Comparison of ENCODE assay signal across 8 cellular contexts in the genomic region with DNA sequence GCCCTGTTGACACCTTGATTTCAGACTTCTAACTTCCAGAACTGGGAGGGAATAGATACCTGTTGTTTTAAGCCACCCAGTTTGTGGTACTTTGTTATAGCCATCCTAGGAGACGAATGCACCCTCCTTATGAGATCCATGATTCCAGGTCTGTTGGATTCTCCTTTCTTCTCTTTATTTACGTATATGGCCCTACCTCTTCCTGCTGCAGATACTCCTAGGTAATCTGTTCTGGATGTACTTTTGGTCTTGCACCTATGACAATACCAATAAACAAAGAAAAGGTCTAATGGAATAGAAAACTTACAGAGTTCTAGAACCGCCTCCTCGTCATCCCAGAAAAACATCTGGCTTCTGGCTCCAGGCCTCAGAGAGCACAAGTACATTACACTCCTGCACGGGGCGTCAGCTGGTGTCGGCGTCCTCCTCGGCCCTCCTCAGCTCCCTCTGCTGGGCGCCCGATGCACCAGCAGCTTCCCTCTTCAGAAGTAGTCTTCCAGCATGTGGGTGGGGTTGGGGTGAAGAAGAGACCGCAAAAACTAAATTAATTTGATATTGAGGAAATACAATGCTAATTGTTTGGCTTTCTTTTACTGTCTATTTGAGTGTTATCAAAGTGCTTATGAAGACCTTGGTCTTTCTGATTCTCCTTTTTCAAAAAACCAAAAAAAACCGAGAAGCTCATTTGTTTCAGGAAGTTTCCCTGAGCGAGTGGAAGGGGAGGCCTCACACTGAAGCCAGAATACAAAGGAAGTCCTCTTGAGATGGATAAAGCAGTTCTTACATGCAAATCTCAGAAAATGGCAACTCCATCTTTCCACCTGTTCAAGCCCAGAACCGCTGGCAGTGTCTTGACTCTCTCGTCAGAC. TPM values are rescaled to one million over a fixed set of nuclear protein-coding genes. Genes with fewer than 3 reads are reported as not detected.
DNase-seq lines count a peak whose midpoint lies in the region; ATAC-seq and TF ChIP-seq lines count a peak whose summit lies in the region.

No MANE protein-coding gene starts in this region.

- peaks cover 63% of the 10 kb centered on the region for H3K4me1 Mint-ChIP-seq in dendritic cell treated with granulocyte-macrophage colony-stimulating factor and Interleukin-4, amounts not matched to agents 40 ng/mL and 50 ng/mL, for 4 days (ENCODE audit: low read depth)
- H3K4me1 Mint-ChIP-seq in mesothelial cell of epicardium: peaks cover 52% of the 10 kb centered on the region

- peak; percentile 69 for TF ChIP-seq CTCF in mesothelial cell of epicardium (IDR thresholded peaks at IDR 0.05; ENCODE audit: unreplicated experiment)

- H3K36me3 ChIP-seq in ACC112 (ENCODE audit: insufficient read depth, low read length): no peaks in the 10 kb centered on the region

- no peaks in the 10 kb centered on the region for H3K27me3 Mint-ChIP-seq in dendritic cell treated with granulocyte-macrophage colony-stimulating factor and Interleukin-4, amounts not matched to agents 40 ng/mL and 50 ng/mL, for 4 days
- no peaks in the 10 kb centered on the region for H3K27me3 Mint-ChIP-seq in mesothelial cell of epicardium (ENCODE audit: low read depth)

- no peaks in the 10 kb centered on the region for H3K27me3 ChIP-seq in ACC112 (ENCODE audit: insufficient read depth, low read length)

- no peaks in the 10 kb centered on the region for H3K9me3 Mint-ChIP-seq in dendritic cell treated with granulocyte-macrophage colony-stimulating factor and Interleukin-4, amounts not matched to agents 40 ng/mL and 50 ng/mL, for 4 days
- no peaks in the 10 kb centered on the region for H3K9me3 Mint-ChIP-seq in mesothelial cell of epicardium

- H3K36me3 Mint-ChIP-seq in dendritic cell treated with granulocyte-macrophage colony-stimulating factor and Interleukin-4, amounts not matched to agents 40 ng/mL and 50 ng/mL, for 4 days (ENCODE audit: low read depth): no peaks in the 10 kb centered on the region
- no peaks in the 10 kb centered on the region for H3K36me3 Mint-ChIP-seq in mesothelial cell of epicardium

- H3K4me3 Mint-ChIP-seq in dendritic cell treated with granulocyte-macrophage colony-stimulating factor and Interleukin-4, amounts not matched to agents 40 ng/mL and 50 ng/mL, for 4 days: peak overlapping the region; percentile 35
- H3K4me3 Mint-ChIP-seq in mesothelial cell of epicardium: no peak overlapping the region

- ATAC-seq in GM18519 (IDR thresholded peaks at IDR 0.05; ENCODE audit: low FRiP score, unreplicated experiment) (peak; percentile 69), HG03039 (IDR thresholded peaks at IDR 0.05; ENCODE audit: unreplicated experiment) (peak; percentile 74)

- no peaks in the 10 kb centered on the region for H3K79me2 ChIP-seq in ACC112 (ENCODE audit: control insufficient read depth, insufficient read depth, low read length, unreplicated experiment)

- H3K4me3 ChIP-seq in ACC112 (ENCODE audit: low read depth, low read length): peak overlapping the region; percentile 47

- H2AFZ ChIP-seq in ACC112 (ENCODE audit: low read length, unreplicated experiment): peak overlapping the region; percentile 74

- peak overlapping the region; percentile 89 for H3K27ac ChIP-seq in ACC112 (ENCODE audit: low read depth, low read length)

- peak overlapping the region; percentile 77 for H3K27ac Mint-ChIP-seq in dendritic cell treated with granulocyte-macrophage colony-stimulating factor and Interleukin-4, amounts not matched to agents 40 ng/mL and 50 ng/mL, for 4 days
- H3K27ac Mint-ChIP-seq in mesothelial cell of epicardium: peak overlapping the region; percentile 78

- DNase-seq in NCI-H69 (lab: John Stamatoyannopoulos, UW) (peak; percentile 91), mesothelial cell of epicardium (ENCODE audit: low spot score in 2 of 2, unreplicated experiment in 2 of 2) (peak in 1 of 2 experiments; percentile 71)
- DNase-seq in activated CD4-positive, alpha-beta T cell treated with anti-CD3 and anti-CD28 coated beads, Interleukin-2, amount 50 U/mL, for 1 hour: peak; percentile 77
- DNase-seq in stimulated activated CD8-positive, alpha-beta memory T cell treated with anti-CD3 and anti-CD28 coated beads, Interleukin-2, amount 100 ng/mL, for 48 hours (ENCODE audit: low read depth in 2 of 2): peak; percentile 60 to 66

- H3K4me1 ChIP-seq in ACC112 (ENCODE audit: control insufficient read depth, insufficient read depth, low read length, unreplicated experiment): peaks cover 40% of the 10 kb centered on the region

- intact Hi-C loops in dendritic cell treated with granulocyte-macrophage colony-stimulating factor and Interleukin-4, amounts not matched to agents 40 ng/mL and 50 ng/mL, for 4 days (cut with micrococcal nuclease): no loop called here

RNA-seq across cellular contexts. Expression of gene ATXN1, which starts 9.7 kb away (rescaled TPM):
- 54.6 to 62.9 TPM (median 59.5 TPM) in 3 replicates for total RNA-seq in mesothelial cell of epicardium
